Comparison of ENCODE assay signal across 22 cellular contexts in genomic region chr1:229285424-229285823, GRCh38. TPM values are rescaled to one million over a fixed set of nuclear protein-coding genes. Genes with fewer than 3 reads are reported as not detected.
A peak's percentile ranks its signal among the peaks of the same experiment; 100 is the strongest.
DNase-seq lines count a peak whose midpoint lies in the region; TF ChIP-seq lines count a peak whose summit lies in the region.
"Had no signal": no experiment of that assay in that cellular context is flagged by ENCODE, and none has a peak within 500 bp of the region (broad histone marks: within the 10 kb centered on the region; RNA-seq: fewer than 3 reads in every experiment).

No MANE protein-coding gene starts in this region.

- no peak for DNase-seq in activated CD4-positive, alpha-beta T cell treated with anti-CD3 and anti-CD28 coated beads, Interleukin-2, amount 10 ng/mL, durations not matched to agents 24 days and 14 days
- no peak for DNase-seq in activated CD4-positive, alpha-beta T cell treated with anti-CD3 and anti-CD28 coated beads, Interleukin-2, amount 50 U/mL, for 48 hours
- DNase-seq in NCI-H82 (lab: John Stamatoyannopoulos, UW), result peak; percentile 81
- peak; percentile 96 for DNase-seq in retinal pigment epithelial cell (ENCODE audit: low read depth)
- DNase-seq in 8988T, result no peak
- DNase-seq in osteoblast (ENCODE audit: insufficient read length, low spot score, missing footprints), result no peak
- DNase-seq in AG20443 (ENCODE audit: low spot score), result no peak
- DNase-seq: activated B cell treated with CpG ODN at 0.5 μM for 24 hours; activated CD4-positive, alpha-beta memory T cell treated with anti-CD3 and anti-CD28 coated beads for 36 hours; activated CD8-positive, alpha-beta memory T cell treated with anti-CD3 and anti-CD28 coated beads, Interleukin-2, amount 50 U/mL, for 48 hours; amygdala; DMS79; GF-D8; lower lobe of right lung; NCI-H1048; NCI-H187 treated with DMSO at 0.1 percent for 48 hours; stimulated activated CD4-positive, alpha-beta T cell treated with anti-CD3 and anti-CD28 coated beads, Interleukin-1b, Interleukin-23, amount 100 ng/mL, for 48 hours; substantia nigra; T1000 had no signal

- no peaks in the 10 kb centered on the region for H3K9me3 Mint-ChIP-seq in activated CD4-positive, alpha-beta T cell treated with anti-CD3 and anti-CD28 coated beads, Interleukin-2, amount 10 ng/mL, durations not matched to agents 24 days and 14 days
- H3K9me3 Mint-ChIP-seq in dendritic cell treated with granulocyte-macrophage colony-stimulating factor and Interleukin-4, amounts not matched to agents 40 ng/mL and 50 ng/mL, for 4 days, result no peaks in the 10 kb centered on the region
- H3K9me3 Mint-ChIP-seq: activated CD4-positive, alpha-beta memory T cell treated with anti-CD3 and anti-CD28 coated beads for 36 hours had no signal

- no peak overlapping the region for H3K27ac ChIP-seq in osteoblast (ENCODE audit: low read depth, low read length)
- H3K27ac ChIP-seq: coronary artery, lower lobe of right lung, skin epidermis had no signal

- intact Hi-C loops in activated CD4-positive, alpha-beta T cell treated with anti-CD3 and anti-CD28 coated beads, Interleukin-2, amount 10 ng/mL, durations not matched to agents 24 days and 14 days (cut with micrococcal nuclease), result loop anchor here (5.0 kb wide), 1 partner anchor 57 kb away; the partner anchor contains the start of gene CCSAP
- intact Hi-C loops in dendritic cell treated with granulocyte-macrophage colony-stimulating factor and Interleukin-4, amounts not matched to agents 40 ng/mL and 50 ng/mL, for 4 days (cut with micrococcal nuclease), result no loop called here

- no peak overlapping the region for H3K4me3 ChIP-seq in retinal pigment epithelial cell (ENCODE audit: low read length)
- H3K4me3 ChIP-seq in osteoblast (ENCODE audit: insufficient read depth, low read length), result no peak overlapping the region
- H3K4me3 ChIP-seq: coronary artery, lower lobe of right lung, skin epidermis had no signal

- H3K4me1 Mint-ChIP-seq in activated CD4-positive, alpha-beta T cell treated with anti-CD3 and anti-CD28 coated beads, Interleukin-2, amount 10 ng/mL, durations not matched to agents 24 days and 14 days, result peaks cover 29% of the 10 kb centered on the region
- peaks cover 35% of the 10 kb centered on the region for H3K4me1 Mint-ChIP-seq in dendritic cell treated with granulocyte-macrophage colony-stimulating factor and Interleukin-4, amounts not matched to agents 40 ng/mL and 50 ng/mL, for 4 days (ENCODE audit: low read depth)

- H2AFZ ChIP-seq in osteoblast (ENCODE audit: low read length), result no peak overlapping the region

- no peak overlapping the region for H3K4me3 Mint-ChIP-seq in activated CD4-positive, alpha-beta T cell treated with anti-CD3 and anti-CD28 coated beads, Interleukin-2, amount 10 ng/mL, durations not matched to agents 24 days and 14 days
- H3K4me3 Mint-ChIP-seq in dendritic cell treated with granulocyte-macrophage colony-stimulating factor and Interleukin-4, amounts not matched to agents 40 ng/mL and 50 ng/mL, for 4 days, result no peak overlapping the region
- H3K4me3 Mint-ChIP-seq: activated B cell treated with CpG ODN at 0.5 μM for 24 hours; activated CD4-positive, alpha-beta memory T cell treated with anti-CD3 and anti-CD28 coated beads for 36 hours had no signal

- TF ChIP-seq CTCF in retinal pigment epithelial cell (conservative IDR thresholded peaks at IDR 0.05; ENCODE audit: low read depth, low read length) (no peak), osteoblast (IDR thresholded peaks at IDR 0.05; ENCODE audit: extremely low read depth, low read depth, low read length) (no peak)

- H3K36me3 Mint-ChIP-seq in activated CD4-positive, alpha-beta T cell treated with anti-CD3 and anti-CD28 coated beads, Interleukin-2, amount 10 ng/mL, durations not matched to agents 24 days and 14 days (ENCODE audit: low read depth), result peaks cover 34% of the 10 kb centered on the region
- peaks cover 42% of the 10 kb centered on the region for H3K36me3 Mint-ChIP-seq in dendritic cell treated with granulocyte-macrophage colony-stimulating factor and Interleukin-4, amounts not matched to agents 40 ng/mL and 50 ng/mL, for 4 days (ENCODE audit: low read depth)

- peaks cover 16% of the 10 kb centered on the region for H3K4me1 ChIP-seq in osteoblast (ENCODE audit: insufficient read depth, low read length)

- no peaks in the 10 kb centered on the region for H3K27me3 Mint-ChIP-seq in activated CD4-positive, alpha-beta T cell treated with anti-CD3 and anti-CD28 coated beads, Interleukin-2, amount 10 ng/mL, durations not matched to agents 24 days and 14 days
- no peaks in the 10 kb centered on the region for H3K27me3 Mint-ChIP-seq in dendritic cell treated with granulocyte-macrophage colony-stimulating factor and Interleukin-4, amounts not matched to agents 40 ng/mL and 50 ng/mL, for 4 days
- H3K27me3 Mint-ChIP-seq: activated B cell treated with CpG ODN at 0.5 μM for 24 hours; activated CD4-positive, alpha-beta memory T cell treated with anti-CD3 and anti-CD28 coated beads for 36 hours had no signal

- peaks cover 30% of the 10 kb centered on the region for H4K20me1 ChIP-seq in osteoblast (ENCODE audit: insufficient read depth, low read length)

- H3K9me3 ChIP-seq in osteoblast (ENCODE audit: low read depth, low read length), result no peaks in the 10 kb centered on the region
- H3K9me3 ChIP-seq: lower lobe of right lung had no signal

- H3K36me3 ChIP-seq in osteoblast (ENCODE audit: insufficient read depth, low read length), result peaks cover 4% of the 10 kb centered on the region

- H3K4me2 ChIP-seq in osteoblast (ENCODE audit: insufficient read depth, low read length), result no peak overlapping the region

- peaks cover 66% of the 10 kb centered on the region for H3K79me2 ChIP-seq in osteoblast (ENCODE audit: insufficient read depth, low read length)

- no peaks in the 10 kb centered on the region for H3K27me3 ChIP-seq in osteoblast (ENCODE audit: insufficient read depth, low read length)

- peak overlapping the region; percentile 26 for H3K27ac Mint-ChIP-seq in activated CD4-positive, alpha-beta T cell treated with anti-CD3 and anti-CD28 coated beads, Interleukin-2, amount 10 ng/mL, durations not matched to agents 24 days and 14 days
- peak overlapping the region; percentile 71 for H3K27ac Mint-ChIP-seq in dendritic cell treated with granulocyte-macrophage colony-stimulating factor and Interleukin-4, amounts not matched to agents 40 ng/mL and 50 ng/mL, for 4 days
- H3K27ac Mint-ChIP-seq: activated B cell treated with CpG ODN at 0.5 μM for 24 hours; activated CD4-positive, alpha-beta memory T cell treated with anti-CD3 and anti-CD28 coated beads for 36 hours had no signal

RNA-seq across cellular contexts. Expression of gene RAB4A, which starts 14.5 kb away (rescaled TPM):
- total RNA-seq in activated CD4-positive, alpha-beta T cell treated with anti-CD3 and anti-CD28 coated beads, Interleukin-2, amount 10 ng/mL, durations not matched to agents 24 days and 14 days, result 30.7 and 34.8 TPM in 2 replicates
- total RNA-seq in osteoblast, result 19.9 and 20.0 TPM in 2 replicates

RNA-seq across cellular contexts. Expression of gene CCSAP, which starts 57.4 kb away (rescaled TPM):
- total RNA-seq in activated CD4-positive, alpha-beta T cell treated with anti-CD3 and anti-CD28 coated beads, Interleukin-2, amount 10 ng/mL, durations not matched to agents 24 days and 14 days, result 12.3 and 12.6 TPM in 2 replicates
- total RNA-seq in osteoblast, result 9.1 and 9.4 TPM in 2 replicates

Comparison
In these comparisons a context has a peak if more than half of its experiments do, and no peak if none do; other contexts are left out.
1. DNase-seq: peak in NCI-H82 (single experiment) and retinal pigment epithelial cell (single experiment); none in activated CD4-positive, alpha-beta T cell treated with anti-CD3 and anti-CD28 coated beads, Interleukin-2, amount 10 ng/mL, durations not matched to agents 24 days and 14 days (single experiment), activated CD4-positive, alpha-beta T cell treated with anti-CD3 and anti-CD28 coated beads, Interleukin-2, amount 50 U/mL, for 48 hours (0 of 2), 8988T (single experiment), osteoblast (single experiment) and AG20443 (single experiment).